Comparison of ENCODE assay signal across 1 cellular context in the genomic region with DNA sequence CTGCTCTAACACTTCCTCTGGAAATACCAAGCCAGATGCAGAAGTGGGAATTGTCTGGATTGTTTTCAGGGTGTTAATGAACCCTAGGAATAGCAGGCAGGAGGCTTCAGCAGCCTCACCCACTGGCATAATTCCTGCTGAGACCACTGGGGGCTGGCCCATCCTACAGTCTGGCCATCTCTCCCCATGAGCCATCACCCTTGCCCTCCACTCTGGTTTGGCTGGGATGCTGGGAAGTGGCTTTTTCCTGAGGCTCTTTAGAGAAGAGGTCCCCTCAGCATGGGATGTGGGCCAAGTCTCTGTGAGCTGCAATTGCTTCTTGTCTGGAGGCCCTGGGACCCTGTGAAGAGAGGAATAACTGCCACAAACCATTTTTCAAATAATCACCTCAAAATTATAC.
TF ChIP-seq lines count a peak whose summit lies in the region.

No MANE protein-coding gene starts in this region.

TF ChIP-seq in H1, 55 proteins besides CTCF, POLR2A, EP300 and RAD21:
- TF ChIP-seq BCL11A (IDR thresholded peaks at IDR 0.05; ENCODE audit: low read depth in 2 of 2, low read length in 2 of 2) (no peak), SRF (IDR thresholded peaks at IDR 0.05; ENCODE audit: low read depth, low read length) (no peak), USF2 (IDR thresholded peaks at IDR 0.05; ENCODE audit: low read length) (no peak), CREB1 (IDR thresholded peaks at IDR 0.05) (no peak), CBX8 (IDR thresholded peaks at IDR 0.05; ENCODE audit: borderline replicate concordance, low read depth, low read length) (no peak), TEAD4 (IDR thresholded peaks at IDR 0.05; ENCODE audit: low read depth, low read length) (no peak), RBBP5 (IDR thresholded peaks at IDR 0.05; ENCODE audit: borderline replicate concordance, low read depth, low read length) (no peak), SIN3A (conservative IDR thresholded peaks at IDR 0.05 in 1 of 2, IDR thresholded peaks at IDR 0.05 in 1 of 2; ENCODE audit: low read depth in 1 of 2, low read length in 2 of 2) (no peak), SUZ12 (IDR thresholded peaks at IDR 0.05; ENCODE audit: low read length) (no peak), CHD1 (IDR thresholded peaks at IDR 0.05; ENCODE audit: low read depth, low read length) (no peak), KDM1A (IDR thresholded peaks at IDR 0.05; ENCODE audit: borderline replicate concordance, low read length) (no peak), TAF7 (optimal IDR thresholded peaks at IDR 0.05; ENCODE audit: borderline replicate concordance, low read depth, low read length) (no peak), SP4 (IDR thresholded peaks at IDR 0.05; ENCODE audit: low read length) (no peak), SIRT6 (IDR thresholded peaks at IDR 0.05; ENCODE audit: low read length) (no peak), EGR1 (IDR thresholded peaks at IDR 0.05; ENCODE audit: borderline replicate concordance, low read depth, low read length) (no peak), MAFK (IDR thresholded peaks at IDR 0.05; ENCODE audit: low read depth, low read length) (no peak), HDAC6 (IDR thresholded peaks at IDR 0.05; ENCODE audit: low read depth, low read length) (no peak), RXRA (IDR thresholded peaks at IDR 0.05; ENCODE audit: insufficient read depth, low read depth, low read length) (no peak), ZNF274 (IDR thresholded peaks at IDR 0.05; ENCODE audit: borderline replicate concordance, extremely low read depth, low read length) (no peak), YY1 (IDR thresholded peaks at IDR 0.05; ENCODE audit: low read depth, low read length) (no peak)
